Comparison of ENCODE assay signal across 32 cellular contexts in the genomic region with DNA sequence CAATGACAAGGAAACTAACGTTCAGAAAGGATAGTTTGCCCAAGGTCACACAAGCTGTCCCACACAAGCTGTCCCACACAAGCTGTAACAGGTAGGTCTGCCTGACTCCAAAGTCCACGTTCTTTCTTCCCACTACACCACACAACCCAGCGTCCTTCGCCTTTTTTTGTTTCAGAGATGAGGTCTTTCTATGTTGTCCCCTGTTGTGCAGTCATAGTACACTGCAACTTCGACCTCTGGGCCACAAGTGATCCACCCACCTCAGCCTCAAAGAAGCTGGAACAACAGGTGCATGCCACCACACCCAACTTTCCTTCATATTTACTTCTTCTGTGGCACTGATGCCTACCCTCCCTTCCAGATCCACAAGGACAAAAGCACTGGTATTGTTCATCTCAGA. TPM values are rescaled to one million over a fixed set of nuclear protein-coding genes. Genes with fewer than 3 reads are reported as not detected.
DNase-seq lines count a peak whose midpoint lies in the region; ATAC-seq and TF ChIP-seq lines count a peak whose summit lies in the region.
"Had no signal": no experiment of that assay in that cellular context is flagged by ENCODE, and none has a peak within 500 bp of the region (broad histone marks: within the 10 kb centered on the region; RNA-seq: fewer than 3 reads in every experiment).

No MANE protein-coding gene starts in this region.

- TF ChIP-seq CTCF in Caco-2 (IDR thresholded peaks at IDR 0.05; ENCODE audit: insufficient read depth in 1 of 2, low read depth in 1 of 2, low read length in 1 of 2, severe bottlenecking in 1 of 2, unreplicated experiment in 1 of 2) = no peak
- TF ChIP-seq CTCF in mucosa of descending colon (IDR thresholded peaks at IDR 0.05) = no peak
- no peak for TF ChIP-seq CTCF in CD8-positive, alpha-beta T cell (IDR thresholded peaks at IDR 0.05)

- no peak for ATAC-seq in CD4-positive, CD25-positive, alpha-beta regulatory T cell (ENCODE audit: low read depth in 2 of 2)
- ATAC-seq in mucosa of descending colon (peak; percentile 74), HG03045 (IDR thresholded peaks at IDR 0.05; ENCODE audit: unreplicated experiment) (no peak)
- ATAC-seq in CD8-positive, alpha-beta T cell = no peak
- ATAC-seq: heart left ventricle, natural killer cell had no signal

- no peaks in the 10 kb centered on the region for H3K36me3 Mint-ChIP-seq in CD4-positive, CD25-positive, alpha-beta regulatory T cell
- H3K36me3 Mint-ChIP-seq in Caco-2 (ENCODE audit: insufficient read depth, unreplicated experiment) = peaks cover 41% of the 10 kb centered on the region
- H3K36me3 Mint-ChIP-seq in CD8-positive, alpha-beta T cell = no peaks in the 10 kb centered on the region
- H3K36me3 Mint-ChIP-seq: natural killer cell had no signal

- no peak overlapping the region for H3K27ac ChIP-seq in CD4-positive, CD25-positive, alpha-beta regulatory T cell (ENCODE audit: insufficient read depth, low read length, poor library complexity, severe bottlenecking)
- H3K27ac ChIP-seq in CD8-positive, alpha-beta T cell (ENCODE audit: low read depth, low read length) = no peak overlapping the region
- H3K27ac ChIP-seq: BLaER1 treated with 17β-estradiol and CSF1 and Interleukin-3, amounts not matched to agents 10 nM and 100 nM; esophagus squamous epithelium; heart left ventricle; HL-60; prostate gland; sigmoid colon; SK-N-MC; tibial artery had no signal

- H3K27me3 ChIP-seq in CD4-positive, CD25-positive, alpha-beta regulatory T cell (ENCODE audit: control insufficient read depth, insufficient read depth, low read length) = no peaks in the 10 kb centered on the region
- no peaks in the 10 kb centered on the region for H3K27me3 ChIP-seq in Caco-2 (replicated peaks; ENCODE audit: control insufficient read depth, insufficient read depth, low read length)
- no peaks in the 10 kb centered on the region for H3K27me3 ChIP-seq in CD8-positive, alpha-beta T cell (ENCODE audit: insufficient read depth, low read length)
- H3K27me3 ChIP-seq: BLaER1 treated with 17β-estradiol and CSF1 and Interleukin-3, amounts not matched to agents 10 nM and 100 nM; esophagus squamous epithelium; heart left ventricle; sigmoid colon; tibial artery had no signal

- POLR2A ChIA-PET in Caco-2 (lab: Charles Lee) = no interaction called here
- POLR2A ChIA-PET in CD8-positive, alpha-beta T cell (lab: Charles Lee) = interaction anchor here (0.8 kb wide), 1 partner anchor 9 kb away, joined by 3 read pairs; no protein-coding TSS in a partner anchor

- no peaks in the 10 kb centered on the region for H3K9me3 ChIP-seq in CD4-positive, CD25-positive, alpha-beta regulatory T cell (ENCODE audit: control insufficient read depth in 2 of 2, low read length in 2 of 2)
- H3K9me3 ChIP-seq in Caco-2 (no peaks in the 10 kb centered on the region), mucosa of descending colon (no peaks in the 10 kb centered on the region)
- no peaks in the 10 kb centered on the region for H3K9me3 ChIP-seq in CD8-positive, alpha-beta T cell (ENCODE audit: low read length)
- H3K9me3 ChIP-seq: BLaER1 treated with 17β-estradiol and CSF1 and Interleukin-3, amounts not matched to agents 10 nM and 100 nM; esophagus squamous epithelium; heart left ventricle; prostate gland; sigmoid colon; tibial artery had no signal

- peak overlapping the region in 1 of 4 donors; percentile 54 for H3K4me3 Mint-ChIP-seq in CD4-positive, CD25-positive, alpha-beta regulatory T cell
- peak overlapping the region; percentile 60 for H3K4me3 Mint-ChIP-seq in Caco-2 (ENCODE audit: unreplicated experiment)
- H3K4me3 Mint-ChIP-seq in CD8-positive, alpha-beta T cell = no peak overlapping the region
- H3K4me3 Mint-ChIP-seq: activated T-cell treated with anti-CD3 and anti-CD28 coated beads, Interleukin-2, amount 50 U/mL, for 24 hours; central memory CD8-positive, alpha-beta T cell; natural killer cell had no signal

- H3K4me3 ChIP-seq in CD4-positive, CD25-positive, alpha-beta regulatory T cell (ENCODE audit: low read depth, low read length) = no peak overlapping the region
- H3K4me3 ChIP-seq in Caco-2 (ENCODE audit: low read depth, low read length) (no peak overlapping the region), mucosa of descending colon (no peak overlapping the region)
- H3K4me3 ChIP-seq in CD8-positive, alpha-beta T cell (ENCODE audit: low read depth, low read length) = no peak overlapping the region
- H3K4me3 ChIP-seq: BLaER1 treated with 17β-estradiol and CSF1 and Interleukin-3, amounts not matched to agents 10 nM and 100 nM; esophagus squamous epithelium; heart left ventricle; prostate gland; sigmoid colon; SK-N-MC; tibial artery had no signal

- intact Hi-C loops in Caco-2 (cut with micrococcal nuclease; ENCODE audit: unreplicated experiment) = no loop called here
- intact Hi-C loops in mucosa of descending colon (cut with DNase I, micrococcal nuclease) = no loop called here
- intact Hi-C loops in CD8-positive, alpha-beta T cell (cut with DNase I, micrococcal nuclease) = no loop called here

- DNase-seq in CD4-positive, CD25-positive, alpha-beta regulatory T cell = no peak
- no peak for DNase-seq in Caco-2
- DNase-seq in SW480 (ENCODE audit: low spot score) = peak; percentile 61
- peak in 1 of 3 donors; percentile 36 for DNase-seq in mucosa of descending colon
- no peak for DNase-seq in Ammon's horn (ENCODE audit: low spot score)
- no peak for DNase-seq in CD8-positive, alpha-beta T cell
- DNase-seq: activated CD4-positive, CD25-positive, alpha-beta regulatory T cell treated with anti-CD3 and anti-CD28 coated beads, Interleukin-2, amount 50 U/mL, for 72 hours; activated naive CD4-positive, alpha-beta T cell treated with Interleukin-2 at 50 U/mL for 16 hours; activated T-cell treated with anti-CD3 and anti-CD28 coated beads, Interleukin-2, amount 50 U/mL, for 24 hours; DMS79 treated with DMSO at 0.1 percent for 48 hours; esophagus squamous epithelium; foreskin melanocyte; GDM1; heart left ventricle; Kasumi-1; kidney; midbrain; natural killer cell; NCI-H1417; NCI-H2029; NCI-H524; occipital lobe; OCI-M1; sigmoid colon; stimulated activated CD4-positive, alpha-beta T cell treated with anti-CD3 and anti-CD28 coated beads, Interleukin-4, amount 100 ng/mL, for 1 hour; tibial artery had no signal

- H3K9me3 Mint-ChIP-seq in CD4-positive, CD25-positive, alpha-beta regulatory T cell = peaks cover 0 to 4% (median 0%) of the 10 kb centered on the region in 7 donors
- H3K9me3 Mint-ChIP-seq in Caco-2 (ENCODE audit: unreplicated experiment) = no peaks in the 10 kb centered on the region
- H3K9me3 Mint-ChIP-seq in CD8-positive, alpha-beta T cell = peaks cover 3% of the 10 kb centered on the region

- peak overlapping the region in 2 of 3 donors; percentile 2 to 72 for H3K27ac Mint-ChIP-seq in CD4-positive, CD25-positive, alpha-beta regulatory T cell
- peak overlapping the region; percentile 89 for H3K27ac Mint-ChIP-seq in Caco-2 (ENCODE audit: unreplicated experiment)
- no peak overlapping the region for H3K27ac Mint-ChIP-seq in CD8-positive, alpha-beta T cell
- H3K27ac Mint-ChIP-seq: activated T-cell treated with anti-CD3 and anti-CD28 coated beads, Interleukin-2, amount 50 U/mL, for 24 hours had no signal

- H3K27me3 Mint-ChIP-seq in CD4-positive, CD25-positive, alpha-beta regulatory T cell = no peaks in the 10 kb centered on the region
- no peaks in the 10 kb centered on the region for H3K27me3 Mint-ChIP-seq in Caco-2 (ENCODE audit: insufficient read depth, unreplicated experiment)
- H3K27me3 Mint-ChIP-seq in CD8-positive, alpha-beta T cell (ENCODE audit: low read depth) = no peaks in the 10 kb centered on the region

- no peaks in the 10 kb centered on the region for H3K36me3 ChIP-seq in CD4-positive, CD25-positive, alpha-beta regulatory T cell (ENCODE audit: control insufficient read depth, insufficient read depth, low read length)
- H3K36me3 ChIP-seq in Caco-2 (ENCODE audit: control insufficient read depth, insufficient read depth, low read length) = no peaks in the 10 kb centered on the region
- no peaks in the 10 kb centered on the region for H3K36me3 ChIP-seq in mucosa of descending colon (ENCODE audit: low read depth)
- no peaks in the 10 kb centered on the region for H3K36me3 ChIP-seq in CD8-positive, alpha-beta T cell (ENCODE audit: insufficient read depth, low read length)
- H3K36me3 ChIP-seq: BLaER1 treated with 17β-estradiol and CSF1 and Interleukin-3, amounts not matched to agents 10 nM and 100 nM; esophagus squamous epithelium; heart left ventricle; prostate gland; sigmoid colon; tibial artery had no signal

- peaks cover 16 to 72% (median 44%) of the 10 kb centered on the region in 4 donors for H3K4me1 Mint-ChIP-seq in CD4-positive, CD25-positive, alpha-beta regulatory T cell
- peaks cover 63% of the 10 kb centered on the region for H3K4me1 Mint-ChIP-seq in Caco-2 (ENCODE audit: low read depth, unreplicated experiment)
- peaks cover 25% of the 10 kb centered on the region for H3K4me1 Mint-ChIP-seq in CD8-positive, alpha-beta T cell (ENCODE audit: low read depth)

- H3K4me1 ChIP-seq in CD4-positive, CD25-positive, alpha-beta regulatory T cell (ENCODE audit: control insufficient read depth, insufficient read depth, low read length, poor library complexity, severe bottlenecking) = peaks cover 51% of the 10 kb centered on the region
- H3K4me1 ChIP-seq in Caco-2 = peaks cover 57% of the 10 kb centered on the region
- H3K4me1 ChIP-seq in mucosa of descending colon (ENCODE audit: low read depth) = no peaks in the 10 kb centered on the region
- peaks cover 25% of the 10 kb centered on the region for H3K4me1 ChIP-seq in CD8-positive, alpha-beta T cell (ENCODE audit: insufficient read depth, low read length)
- H3K4me1 ChIP-seq: prostate gland had no signal

- no TSS peak for BruUV-seq in Caco-2 (replicated peaks; lab: Mats Ljungman, UMichigan)

- CTCF ChIA-PET in Caco-2 (lab: Charles Lee) = interaction anchor here (1.0 kb wide), 1 partner anchor 125 kb away, joined by 3 read pairs; no protein-coding TSS in a partner anchor
- CTCF ChIA-PET in CD8-positive, alpha-beta T cell (lab: Charles Lee) = no interaction called here

RNA-seq across cellular contexts. Expression of a gene that starts 21.4 kb away (rescaled TPM):
- 10.8 TPM for total RNA-seq in CD4-positive, CD25-positive, alpha-beta regulatory T cell
- 1 to 10 TPM; 2.6 to 3.9 (median 3.0) TPM for polyA plus RNA-seq in CD4-positive, CD25-positive, alpha-beta regulatory T cell
- 10.6 and 11.0 TPM in 2 replicates for total RNA-seq in Caco-2 (2022)
- total RNA-seq in mucosa of descending colon = 1 to 10 TPM; 1.9 to 4.0 (median 2.7) TPM
- total RNA-seq in CD8-positive, alpha-beta T cell = 1 to 10 TPM; 1.2 to 1.4 TPM
